Comparison of ENCODE assay signal across 18 cellular contexts in the genomic region with DNA sequence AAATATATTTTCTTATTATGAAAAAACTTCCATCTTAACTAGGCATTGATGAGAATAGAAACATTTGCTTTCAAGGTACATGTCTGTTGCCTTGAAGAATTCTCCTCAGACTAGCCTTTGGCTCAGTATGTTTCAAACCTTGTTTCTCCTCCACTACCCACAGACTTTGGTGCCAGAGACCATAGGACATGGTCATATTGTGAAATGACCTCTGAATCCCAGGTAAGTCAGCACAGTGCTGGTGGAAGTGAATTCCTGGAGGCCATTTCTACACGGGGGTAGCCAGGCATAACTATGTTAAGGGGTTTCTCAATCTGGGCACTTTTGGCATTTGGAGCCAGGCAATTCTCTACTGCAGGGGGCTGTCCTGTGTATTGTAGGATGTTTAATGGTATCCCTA.
"Had no signal": no experiment of that assay in that cellular context is flagged by ENCODE, and none has a peak within 500 bp of the region (broad histone marks: within the 10 kb centered on the region; RNA-seq: fewer than 3 reads in every experiment).

No MANE protein-coding gene starts in this region.

- ATAC-seq: left colon; mucosa of descending colon; naive thymus-derived CD8-positive, alpha-beta T cell had no signal

- H3K27ac ChIP-seq: dorsolateral prefrontal cortex, hepatocyte, neutrophil, right atrium auricular region, sigmoid colon, skin epidermis had no signal

- FAIRE-seq: urothelium cell line had no signal

- H3K27ac Mint-ChIP-seq: type B pancreatic cell had no signal

- H3K9me3 Mint-ChIP-seq: naive thymus-derived CD8-positive, alpha-beta T cell; type B pancreatic cell had no signal

- H3K36me3 ChIP-seq: neutrophil, right atrium auricular region, sigmoid colon had no signal

- H3K27me3 Mint-ChIP-seq: naive thymus-derived CD8-positive, alpha-beta T cell; type B pancreatic cell had no signal

- H3K4me2 ChIP-seq: hepatocyte had no signal

- H2AFZ ChIP-seq: hepatocyte had no signal

- H3K9me3 ChIP-seq: mucosa of descending colon, neutrophil, right atrium auricular region, sigmoid colon had no signal

- H3K4me3 Mint-ChIP-seq: naive thymus-derived CD8-positive, alpha-beta T cell; type B pancreatic cell had no signal

- H3K27me3 ChIP-seq: dorsolateral prefrontal cortex, hepatocyte, neutrophil, right atrium auricular region, sigmoid colon had no signal

- DNase-seq: cortex of kidney; dorsolateral prefrontal cortex; effector CD8-positive, alpha-beta T cell; foreskin melanocyte; head of caudate nucleus; left colon; mammary epithelial cell; mucosa of descending colon; naive thymus-derived CD8-positive, alpha-beta T cell; sigmoid colon; stimulated activated CD4-positive, alpha-beta T cell treated with anti-CD3 and anti-CD28 coated beads, Interleukin-2, amount 100 ng/mL, for 24 hours; stimulated activated naive CD4-positive, alpha-beta T cell treated with Interleukin-2 at 50 U/mL for 16 hours had no signal

- H3K4me3 ChIP-seq: dorsolateral prefrontal cortex, hepatocyte, mucosa of descending colon, right atrium auricular region, sigmoid colon, skin epidermis had no signal
